Comparison of ENCODE assay signal across 2 cellular contexts in genomic region chr19:38268539-38268938, GRCh38.
TF ChIP-seq lines count a peak whose summit lies in the region.

No MANE protein-coding gene starts in this region.

TF ChIP-seq in GM23338, 12 proteins besides CTCF, POLR2A, EP300 and RAD21:
- TF ChIP-seq CREB1 (CRISPR knock-in tag; IDR thresholded peaks at IDR 0.05; ENCODE audit: low read depth) = no peak
- no peak for TF ChIP-seq NANOG (IDR thresholded peaks at IDR 0.05; ENCODE audit: borderline replicate concordance)
- no peak for TF ChIP-seq STAT1 (IDR thresholded peaks at IDR 0.05; ENCODE audit: unreplicated experiment)
- no peak for TF ChIP-seq JUNB (IDR thresholded peaks at IDR 0.05; ENCODE audit: unreplicated experiment)
- TF ChIP-seq EZH2phosphoT487 (IDR thresholded peaks at IDR 0.05; ENCODE audit: unreplicated experiment) = no peak
- TF ChIP-seq POLR2AphosphoS5 (IDR thresholded peaks at IDR 0.05; ENCODE audit: low read depth) = no peak
- no peak for TF ChIP-seq REST (IDR thresholded peaks at IDR 0.05; ENCODE audit: unreplicated experiment)
- TF ChIP-seq ZNF114 (CRISPR knock-in tag; IDR thresholded peaks at IDR 0.05) = no peak
- no peak for TF ChIP-seq EZH2 (IDR thresholded peaks at IDR 0.05; ENCODE audit: low read depth, unreplicated experiment)
- no peak for TF ChIP-seq ETS1 (IDR thresholded peaks at IDR 0.05)
- TF ChIP-seq ZNF331 (CRISPR knock-in tag; IDR thresholded peaks at IDR 0.05; ENCODE audit: low read depth) = no peak
- TF ChIP-seq ZNF462 (CRISPR knock-in tag; IDR thresholded peaks at IDR 0.05) = no peak

TF ChIP-seq in SK-N-SH, 30 proteins besides CTCF, POLR2A, EP300 and RAD21:
- no peak for TF ChIP-seq FOSL2 (IDR thresholded peaks at IDR 0.05; ENCODE audit: borderline replicate concordance, low read depth)
- no peak for TF ChIP-seq TAF1 (IDR thresholded peaks at IDR 0.05; ENCODE audit: borderline replicate concordance, low read depth, low read length)
- no peak for TF ChIP-seq EZH2phosphoT487 (IDR thresholded peaks at IDR 0.05; ENCODE audit: borderline replicate concordance, low read depth)
- TF ChIP-seq NRF1 (IDR thresholded peaks at IDR 0.05; ENCODE audit: low read depth, low read length) = no peak
- TF ChIP-seq ZBTB33 (IDR thresholded peaks at IDR 0.05; ENCODE audit: borderline replicate concordance, low read depth) = no peak
- TF ChIP-seq FOXM1 (IDR thresholded peaks at IDR 0.05; ENCODE audit: low read depth) = no peak
- TF ChIP-seq CHD2 (IDR thresholded peaks at IDR 0.05; ENCODE audit: low read length, partially characterized antibody) = no peak
- TF ChIP-seq MAX (IDR thresholded peaks at IDR 0.05; ENCODE audit: low read depth) = no peak
